15 cellular contexts compared by ENCODE assay signal in genomic region chr3:46400000-46400734, GRCh38. TPM values are rescaled to one million over a fixed set of nuclear protein-coding genes. Genes with fewer than 3 reads are reported as not detected.
DNase-seq lines count a peak whose midpoint lies in the region; TF ChIP-seq lines count a peak whose summit lies in the region.
"Had no signal": no experiment of that assay in that cellular context is flagged by ENCODE, and none has a peak within 500 bp of the region (broad histone marks: within the 10 kb centered on the region; RNA-seq: fewer than 3 reads in every experiment).

No MANE protein-coding gene starts in this region.

- in situ Hi-C loops in astrocyte of the spinal cord (cut with HindIII; ENCODE audit: low sequenced_read_pairs), result no loop called here

- H3K9me3 ChIP-seq in mesodermal cell (ENCODE audit: control insufficient read depth, low read length), result no peaks in the 10 kb centered on the region
- H3K9me3 ChIP-seq: HAP-1, sigmoid colon had no signal

- peak; percentile 48 for DNase-seq in EH (ENCODE audit: low read depth)
- peak; percentile 96 for DNase-seq in LHCN-M2 (ENCODE audit: low read depth)
- peak; percentile 22 for DNase-seq in astrocyte of the spinal cord (ENCODE audit: low read depth, low spot score)
- no peak for DNase-seq in pons (ENCODE audit: low spot score)
- DNase-seq in retina, result no peak
- no peak for DNase-seq in mesenteric fat pad (ENCODE audit: low spot score)
- DNase-seq: naive thymus-derived CD4-positive, alpha-beta T cell; NCI-H446 treated with DMSO at 0.1 percent for 48 hours; sigmoid colon; stimulated activated naive CD8-positive, alpha-beta T cell treated with anti-CD3 and anti-CD28 coated beads, Interleukin-15, amount 100 ng/mL, for 72 hours; WERI-Rb-1 had no signal

- peaks cover 15% of the 10 kb centered on the region for H3K4me1 ChIP-seq in mesodermal cell (ENCODE audit: control insufficient read depth, insufficient read depth, low read length, poor library complexity, severe bottlenecking)
- H3K4me1 ChIP-seq: HAP-1, sigmoid colon had no signal

- WGBS in mesodermal cell (ENCODE audit: insufficient coverage in 2 of 2), 2 experiments, result 69 to 82% methylated on average over 5 of the region's 8 CpGs

- no peak for TF ChIP-seq CTCF in astrocyte of the spinal cord (IDR thresholded peaks at IDR 0.05; ENCODE audit: low read depth, low read length)

- H3K4me3 ChIP-seq in astrocyte of the spinal cord (ENCODE audit: low read depth, low read length), result no peak overlapping the region
- H3K4me3 ChIP-seq in mesodermal cell (ENCODE audit: extremely low read depth, insufficient read depth, low read length, poor library complexity, severe bottlenecking), result no peak overlapping the region
- H3K4me3 ChIP-seq: HAP-1, sigmoid colon had no signal

- peak overlapping the region; percentile 77 for H3K27ac ChIP-seq in mesodermal cell (ENCODE audit: low read depth, low read length, severe bottlenecking)
- H3K27ac ChIP-seq: sigmoid colon, WERI-Rb-1 had no signal

- H3K36me3 ChIP-seq in mesodermal cell (ENCODE audit: control insufficient read depth, insufficient read depth, low read length), result no peaks in the 10 kb centered on the region
- H3K36me3 ChIP-seq: HAP-1, sigmoid colon, WERI-Rb-1 had no signal

RNA-seq across cellular contexts. Expression of gene CCRL2, which starts 6.9 kb away (rescaled TPM):
- total RNA-seq in LHCN-M2 (2014; rRNA removed) (5.3 and 5.4 TPM in 2 replicates), mesenteric fat pad (8.8 TPM)
- polyA plus RNA-seq in LHCN-M2 (2012), result 1.6 TPM
- polyA plus RNA-seq in mesodermal cell (2013, experiment 1 of 2), result 1.2 TPM
- 0.35 TPM for polyA plus RNA-seq in mesodermal cell (2013, experiment 2 of 2)
- total RNA-seq: SK-MEL-5 had no signal

RNA-seq across cellular contexts. Expression of gene CCR5, which starts 29.4 kb away (rescaled TPM):
- not detected in 2 replicates for total RNA-seq in LHCN-M2 (2014; rRNA removed)
- polyA plus RNA-seq in LHCN-M2 (2012), result not detected
- polyA plus RNA-seq in mesodermal cell (2013, experiment 1 of 2), result not detected
- not detected for polyA plus RNA-seq in mesodermal cell (2013, experiment 2 of 2)
- total RNA-seq in mesenteric fat pad, result 1.7 TPM
- total RNA-seq: dermis blood vessel endothelial cell, SK-MEL-5 had no signal
- polyA plus RNA-seq: naive thymus-derived CD4-positive, alpha-beta T cell had no signal

RNA-seq across cellular contexts. Expression of gene CCR2, which starts 46.3 kb away (rescaled TPM):
- total RNA-seq in LHCN-M2 (2014; rRNA removed), result not detected in 2 replicates
- polyA plus RNA-seq in LHCN-M2 (2012), result not detected
- polyA plus RNA-seq in mesodermal cell (2013, experiment 1 of 2), result not detected
- polyA plus RNA-seq in mesodermal cell (2013, experiment 2 of 2), result not detected
- 3.3 TPM for total RNA-seq in mesenteric fat pad
- total RNA-seq: dermis blood vessel endothelial cell, SK-MEL-5 had no signal

Comparison
In these comparisons a context has a peak if more than half of its experiments do, and no peak if none do; other contexts are left out.
1. DNase-seq: peak in EH (single experiment), LHCN-M2 (single experiment) and astrocyte of the spinal cord (single experiment); none in pons (single experiment), retina (single experiment) and mesenteric fat pad (single experiment).